20 cellular contexts compared by ENCODE assay signal in the genomic region with DNA sequence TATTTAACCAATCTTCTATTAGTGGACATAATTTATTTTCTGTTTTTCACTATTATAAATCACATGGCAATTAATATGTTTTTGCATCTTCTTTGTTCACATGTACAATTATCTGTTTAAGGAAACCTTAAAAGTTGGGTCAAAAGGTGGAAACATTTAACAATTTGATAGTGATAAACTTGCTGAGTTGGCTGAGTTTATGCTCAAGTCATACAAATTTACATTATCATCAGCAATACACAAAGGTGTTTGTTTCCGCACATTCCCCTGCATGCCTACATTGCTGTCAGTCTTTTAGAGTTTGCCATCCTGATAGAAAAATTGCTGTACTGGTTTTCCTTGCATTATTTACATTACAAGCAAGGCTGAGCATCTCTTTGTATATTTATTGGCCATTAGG.
DNase-seq lines count a peak whose midpoint lies in the region; ATAC-seq, FAIRE-seq and TF ChIP-seq lines count a peak whose summit lies in the region.
"Had no signal": no experiment of that assay in that cellular context is flagged by ENCODE, and none has a peak within 500 bp of the region (broad histone marks: within the 10 kb centered on the region; RNA-seq: fewer than 3 reads in every experiment).

No MANE protein-coding gene starts in this region.

- H3K9me3 ChIP-seq in DND-41 (ENCODE audit: insufficient read depth, low read length, severe bottlenecking) (no peaks in the 10 kb centered on the region), neural progenitor cell (ENCODE audit: low read depth) (no peaks in the 10 kb centered on the region)
- H3K9me3 ChIP-seq: BLaER1, HAP-1 had no signal

- H3K27me3 Mint-ChIP-seq in neural progenitor cell (ENCODE audit: insufficient read depth, low read depth), result peaks cover 7% of the 10 kb centered on the region
- H3K27me3 Mint-ChIP-seq: B cell had no signal

- H3K9ac ChIP-seq in DND-41 (ENCODE audit: low read depth, low read length) (no peak overlapping the region), neural progenitor cell (no peak overlapping the region)
- H3K9ac ChIP-seq: BLaER1 had no signal

- H3K4me1 ChIP-seq in DND-41 (ENCODE audit: insufficient read depth, low read length) (peaks cover 57% of the 10 kb centered on the region), neural progenitor cell (peaks cover 4% of the 10 kb centered on the region)

- H3K4me2 ChIP-seq in DND-41 (ENCODE audit: insufficient read depth, low read length) (no peak overlapping the region), neural progenitor cell (no peak overlapping the region)
- H3K4me2 ChIP-seq: BLaER1 had no signal

- H3K27ac ChIP-seq in DND-41 (ENCODE audit: low read length) (peak overlapping the region; percentile 2; the same call in 1 of the 2 replicates), VCaP (peak overlapping the region; percentile 15; the same call in 1 of the 2 replicates), neural progenitor cell (no peak overlapping the region)
- H3K27ac ChIP-seq: BLaER1, C4-2B had no signal

- H4K20me1 ChIP-seq in DND-41 (ENCODE audit: insufficient read depth, low read length) (no peaks in the 10 kb centered on the region), neural progenitor cell (ENCODE audit: low read depth) (no peaks in the 10 kb centered on the region)
- H4K20me1 ChIP-seq: BLaER1 had no signal

- no peaks in the 10 kb centered on the region for H3K27me3 ChIP-seq in DND-41 (ENCODE audit: insufficient read depth, low read length, poor library complexity)
- no peaks in the 10 kb centered on the region for H3K27me3 ChIP-seq in neural progenitor cell
- H3K27me3 ChIP-seq: BLaER1 had no signal

- no peaks in the 10 kb centered on the region for H3F3A ChIP-seq in neural progenitor cell (ENCODE audit: low read depth)

- peaks cover 69% of the 10 kb centered on the region for H3K4me1 Mint-ChIP-seq in neural progenitor cell

- H3K4me3 ChIP-seq in DND-41 (ENCODE audit: low read depth in 1 of 2, low read length in 2 of 2) (no peak overlapping the region), neural progenitor cell (no peak overlapping the region)
- H3K4me3 ChIP-seq: BLaER1, HAP-1 had no signal

- no peaks in the 10 kb centered on the region for H3K79me2 ChIP-seq in DND-41 (ENCODE audit: insufficient read depth, low read length)
- H3K79me2 ChIP-seq in neural progenitor cell (ENCODE audit: low read depth), result no peaks in the 10 kb centered on the region

- H3K27ac Mint-ChIP-seq in neural progenitor cell, result peak overlapping the region; percentile 47
- H3K27ac Mint-ChIP-seq: B cell; CD8-positive, alpha-beta T cell; HFFc6 had no signal

- TF ChIP-seq CTCF in DND-41 (IDR thresholded peaks at IDR 0.05; ENCODE audit: borderline replicate concordance, extremely low read depth, low read length, poor library complexity, severe bottlenecking) (no peak), VCaP (conservative IDR thresholded peaks at IDR 0.05) (no peak), neural progenitor cell (IDR thresholded peaks at IDR 0.05) (no peak)

- no peaks in the 10 kb centered on the region for H3K36me3 Mint-ChIP-seq in neural progenitor cell
- H3K36me3 Mint-ChIP-seq: CD4-positive, CD25-positive, alpha-beta regulatory T cell; CD8-positive, alpha-beta T cell had no signal

- no peak for FAIRE-seq in urothelium cell line (lab: Jason Lieb, UNC)
- FAIRE-seq: D721Med, G401.6, GM12892, H54 had no signal

- H3K36me3 ChIP-seq in DND-41 (ENCODE audit: insufficient read depth, low read length) (no peaks in the 10 kb centered on the region), neural progenitor cell (no peaks in the 10 kb centered on the region)
- H3K36me3 ChIP-seq: BLaER1, HAP-1 had no signal

- H2AFZ ChIP-seq in DND-41 (ENCODE audit: low read depth, low read length) (no peak overlapping the region), neural progenitor cell (replicated peaks) (no peak overlapping the region)

- ATAC-seq in DND-41 (ENCODE audit: insufficient read depth, low read depth), result no peak
- ATAC-seq in HG03442 (IDR thresholded peaks at IDR 0.05; ENCODE audit: unreplicated experiment), result no peak
- ATAC-seq: CD8-positive, alpha-beta T cell had no signal

- H3K9me3 Mint-ChIP-seq in neural progenitor cell, result no peaks in the 10 kb centered on the region
- H3K9me3 Mint-ChIP-seq: CD4-positive, CD25-positive, alpha-beta regulatory T cell; CD8-positive, alpha-beta T cell; HFFc6 had no signal

- DNase-seq in DND-41, result no peak
- no peak for DNase-seq in neural progenitor cell (ENCODE audit: low spot score)
- no peak for DNase-seq in DMS53 (lab: John Stamatoyannopoulos, UW)
- no peak for DNase-seq in urothelium cell line (ENCODE audit: low spot score)
- DNase-seq: CD4-positive, CD25-positive, alpha-beta regulatory T cell; CD8-positive, alpha-beta T cell; DMS 273 treated with DMSO at 0.1 percent for 48 hours; DMS79 treated with DMSO at 0.1 percent for 48 hours; GOT3; HFFc6 had no signal

- H3K4me3 Mint-ChIP-seq in neural progenitor cell, result no peak overlapping the region
- H3K4me3 Mint-ChIP-seq: B cell; CD4-positive, CD25-positive, alpha-beta regulatory T cell; CD8-positive, alpha-beta T cell; HFFc6 had no signal
